In the genomic region with DNA sequence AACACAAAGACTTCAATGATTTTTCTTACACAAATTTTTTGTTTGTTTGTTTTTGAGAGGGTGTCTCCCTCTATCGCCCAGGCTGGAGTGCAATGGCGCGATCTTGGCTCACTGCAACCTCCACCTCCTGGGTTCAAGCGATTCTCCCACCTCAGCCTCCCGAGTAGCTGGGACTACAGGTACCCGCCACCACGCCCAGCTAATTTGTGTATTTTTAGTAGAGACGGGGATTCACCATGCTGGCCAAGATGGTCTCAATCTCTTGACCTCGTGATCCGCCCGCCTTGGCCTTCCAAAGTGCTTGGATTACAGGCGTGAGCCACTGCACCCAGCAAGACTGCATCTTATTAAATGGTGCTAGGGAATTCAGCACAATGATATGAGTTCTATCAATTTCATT, we compare ENCODE assay signal across 1 cellular context.
TF ChIP-seq lines count a peak whose summit lies in the region.
"Not testable (repeated sequence)": the region's sequence is repeated elsewhere in the genome, so short reads cannot be mapped to it uniquely, and the experiment has no call there.

No MANE protein-coding gene starts in this region.

TF ChIP-seq in K562, 482 proteins besides CTCF, POLR2A, EP300 and RAD21:
- TF ChIP-seq, protein P1, sequence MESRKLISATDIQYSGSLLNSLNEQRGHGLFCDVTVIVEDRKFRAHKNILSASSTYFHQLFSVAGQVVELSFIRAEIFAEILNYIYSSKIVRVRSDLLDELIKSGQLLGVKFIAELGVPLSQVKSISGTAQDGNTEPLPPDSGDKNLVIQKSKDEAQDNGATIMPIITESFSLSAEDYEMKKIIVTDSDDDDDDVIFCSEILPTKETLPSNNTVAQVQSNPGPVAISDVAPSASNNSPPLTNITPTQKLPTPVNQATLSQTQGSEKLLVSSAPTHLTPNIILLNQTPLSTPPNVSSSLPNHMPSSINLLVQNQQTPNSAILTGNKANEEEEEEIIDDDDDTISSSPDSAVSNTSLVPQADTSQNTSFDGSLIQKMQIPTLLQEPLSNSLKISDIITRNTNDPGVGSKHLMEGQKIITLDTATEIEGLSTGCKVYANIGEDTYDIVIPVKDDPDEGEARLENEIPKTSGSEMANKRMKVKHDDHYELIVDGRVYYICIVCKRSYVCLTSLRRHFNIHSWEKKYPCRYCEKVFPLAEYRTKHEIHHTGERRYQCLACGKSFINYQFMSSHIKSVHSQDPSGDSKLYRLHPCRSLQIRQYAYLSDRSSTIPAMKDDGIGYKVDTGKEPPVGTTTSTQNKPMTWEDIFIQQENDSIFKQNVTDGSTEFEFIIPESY (CRISPR knock-in tag; IDR thresholded peaks at IDR 0.05) = peak; percentile 71
- TF ChIP-seq NR2C1 (IDR thresholded peaks at IDR 0.05) = not testable (repeated sequence)
- TF ChIP-seq NR2C1 (tag; IDR thresholded peaks at IDR 0.05) = peak; percentile 11; the same call in 1 of the 2 replicates
- TF ChIP-seq RBFOX2 (IDR thresholded peaks at IDR 0.05; ENCODE audit: low read depth, low read length) = peak; percentile 28; the same call in 1 of the 2 replicates
- 0 out of 2 replicates have a peak, but pooled peaks have one; percentile 8 for TF ChIP-seq POLR2G (IDR thresholded peaks at IDR 0.05; ENCODE audit: low read depth, low read length)
- TF ChIP-seq SUPT5H (IDR thresholded peaks at IDR 0.05) = peak; percentile 29; the same call in 1 of the 2 replicates
TF ChIP-seq in K562: peak in this region for 5; not testable (repeated sequence) for 477.
